Comparison of ENCODE assay signal across 10 cellular contexts in the genomic region with DNA sequence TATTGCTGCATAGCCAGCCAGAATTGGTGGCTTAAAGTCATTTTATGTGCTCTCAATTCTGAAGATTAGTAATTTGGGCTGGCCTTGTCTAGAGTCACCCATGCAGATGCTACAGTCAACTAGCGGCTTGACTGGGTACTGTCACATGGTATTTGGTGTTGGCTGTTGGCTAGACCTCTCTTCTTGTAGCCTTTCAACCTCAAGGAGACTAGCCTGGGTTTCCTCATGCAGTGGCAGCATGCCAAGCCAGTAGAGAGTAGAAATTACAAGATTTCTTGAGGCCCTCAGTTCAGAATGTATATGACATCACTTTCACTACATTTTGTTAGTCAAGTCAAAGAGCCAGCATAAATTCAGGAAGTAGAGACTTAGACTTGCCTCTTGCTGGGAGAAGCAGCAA. TPM values are rescaled to one million over a fixed set of nuclear protein-coding genes. Genes with fewer than 3 reads are reported as not detected.
DNase-seq lines count a peak whose midpoint lies in the region; ATAC-seq, FAIRE-seq and TF ChIP-seq lines count a peak whose summit lies in the region.
"Had no signal": no experiment of that assay in that cellular context is flagged by ENCODE, and none has a peak within 500 bp of the region (broad histone marks: within the 10 kb centered on the region; RNA-seq: fewer than 3 reads in every experiment).

No MANE protein-coding gene starts in this region.

- H3K36me3 Mint-ChIP-seq in MCF 10A (ENCODE audit: insufficient read depth, unreplicated experiment): peaks cover 6% of the 10 kb centered on the region
- H3K36me3 Mint-ChIP-seq: naive B cell had no signal

- intact Hi-C loops in MCF 10A (cut with micrococcal nuclease) (loop anchor here (10.0 kb wide), 1 partner anchor 189 kb away; the partner anchor contains the start of genes ARF5 and GCC1), breast epithelium (cut with DNase I; ENCODE audit: low total_unique reads) (no loop called here), kidney (cut with DNase I) (no loop called here)

- H3K27me3 Mint-ChIP-seq in MCF 10A (ENCODE audit: insufficient read depth, unreplicated experiment): peaks cover 23% of the 10 kb centered on the region

- H3K27ac ChIP-seq in breast epithelium (no peak overlapping the region), trophoblast cell (ENCODE audit: low read depth, low read length) (no peak overlapping the region), kidney (ENCODE audit: low read depth in 2 of 2, low read length in 2 of 2) (no peak overlapping the region)

- no peak overlapping the region for H2AK5ac ChIP-seq in trophoblast cell (ENCODE audit: low read length)

- H3K9me3 ChIP-seq in breast epithelium (no peaks in the 10 kb centered on the region), trophoblast cell (ENCODE audit: insufficient read depth, low read depth, low read length) (no peaks in the 10 kb centered on the region), kidney (ENCODE audit: control insufficient read depth in 1 of 2, low read length in 2 of 2) (no peaks in the 10 kb centered on the region)
- H3K9me3 ChIP-seq: Caco-2 had no signal

- no peak overlapping the region for H4K8ac ChIP-seq in trophoblast cell (ENCODE audit: low read depth, low read length)

- no peak overlapping the region for H3K14ac ChIP-seq in trophoblast cell (ENCODE audit: low read length)

- no peak overlapping the region for H2AFZ ChIP-seq in trophoblast cell (ENCODE audit: insufficient read depth, low read length, poor library complexity)

- no peak overlapping the region for H4K12ac ChIP-seq in trophoblast cell (ENCODE audit: low read depth, low read length)

- H3K79me1 ChIP-seq in trophoblast cell (ENCODE audit: low read length): peaks cover 15% of the 10 kb centered on the region

- H3K9ac ChIP-seq in trophoblast cell (ENCODE audit: low read length) (no peak overlapping the region), kidney (ENCODE audit: low read length in 2 of 2) (no peak overlapping the region)

- WGBS in trophoblast cell (ENCODE audit: extremely low coverage, insufficient coverage, insufficient read length): no CpG with 5 or more reads among the region's 1 CpG

- H3K4me1 ChIP-seq in breast epithelium (peaks cover 0 to under 1% of the 10 kb centered on the region in 2 donors), trophoblast cell (ENCODE audit: control insufficient read depth in 1 of 2, insufficient read depth in 2 of 2, low read length in 2 of 2) (peaks cover 3 to 5% of the 10 kb centered on the region in 2 experiments), kidney (ENCODE audit: control insufficient read depth in 1 of 2, insufficient read depth in 1 of 2, low read depth in 1 of 2, low read length in 2 of 2) (peaks cover 0 to 2% of the 10 kb centered on the region in 2 donors)
- H3K4me1 ChIP-seq: Caco-2 had no signal

- TF ChIP-seq POLR2A in breast epithelium (IDR thresholded peaks at IDR 0.05): no peak

- H3K23ac ChIP-seq in trophoblast cell (ENCODE audit: low read length): no peak overlapping the region

- ATAC-seq in HG03135 (IDR thresholded peaks at IDR 0.05; ENCODE audit: unreplicated experiment): peak; percentile 28

- BruUV-seq in MCF 10A (replicated peaks; lab: Mats Ljungman, UMichigan): no TSS peak

- H3K4me2 ChIP-seq in trophoblast cell (ENCODE audit: low read length): no peak overlapping the region

- no peak overlapping the region for H2BK12ac ChIP-seq in trophoblast cell (ENCODE audit: low read length)

- no peak for FAIRE-seq in kidney (lab: Jason Lieb, UNC)

- no peak overlapping the region for H3K18ac ChIP-seq in trophoblast cell (ENCODE audit: low read length)

- no peak overlapping the region for H3K27ac Mint-ChIP-seq in MCF 10A (ENCODE audit: low read depth, unreplicated experiment)

- no peaks in the 10 kb centered on the region for H3K4me1 Mint-ChIP-seq in MCF 10A (ENCODE audit: insufficient read depth, unreplicated experiment)

- no peak overlapping the region for H3K4ac ChIP-seq in trophoblast cell (ENCODE audit: low read depth, low read length)

- H2BK120ac ChIP-seq in trophoblast cell (ENCODE audit: insufficient read depth, low read length, poor library complexity): no peak overlapping the region

- no peak overlapping the region for H4K91ac ChIP-seq in trophoblast cell (ENCODE audit: low read depth, low read length)

- CTCF ChIA-PET in MCF 10A (lab: Yijun Ruan, JAX): interaction anchor here (1.3 kb wide), 1 partner anchor 118 kb away, joined by 5 read pairs; no protein-coding TSS in a partner anchor

- DNase-seq in MCF 10A (ENCODE audit: unreplicated experiment): peak; percentile 18
- no peak for DNase-seq in breast epithelium (ENCODE audit: low spot score in 2 of 2)
- DNase-seq in SKM-1 treated with dmso at 0.1 percent for 144 hours (lab: John Stamatoyannopoulos, UW; ENCODE audit: unreplicated experiment): peak; percentile 98
- peak; percentile 28 to 48 for DNase-seq in trophoblast cell
- DNase-seq in kidney: no peak
- DNase-seq in COLO668 (lab: John Stamatoyannopoulos, UW; ENCODE audit: unreplicated experiment): no peak
- DNase-seq in A172 (ENCODE audit: low spot score): no peak
- DNase-seq: naive B cell had no signal

- H3K9me3 Mint-ChIP-seq in MCF 10A (ENCODE audit: unreplicated experiment): no peaks in the 10 kb centered on the region
- H3K9me3 Mint-ChIP-seq: naive B cell had no signal

- H3K79me2 ChIP-seq in trophoblast cell (ENCODE audit: control insufficient read depth, insufficient read depth, low read length, poor library complexity): peaks cover 13% of the 10 kb centered on the region

- no peak overlapping the region for H3K4me3 ChIP-seq in breast epithelium
- H3K4me3 ChIP-seq in trophoblast cell (ENCODE audit: low read depth, low read length): no peak overlapping the region
- no peak overlapping the region for H3K4me3 ChIP-seq in kidney (ENCODE audit: low read length in 2 of 2)

- H2BK5ac ChIP-seq in trophoblast cell (ENCODE audit: low read depth, low read length, poor library complexity): no peak overlapping the region

- TF ChIP-seq CTCF in MCF 10A (IDR thresholded peaks at IDR 0.05; ENCODE audit: unreplicated experiment): no peak
- TF ChIP-seq CTCF in breast epithelium (IDR thresholded peaks at IDR 0.05): no peak
- TF ChIP-seq CTCF in kidney (IDR thresholded peaks at IDR 0.05; ENCODE audit: borderline replicate concordance, extremely low read depth, insufficient read depth): no peak

- no peak overlapping the region for H3K4me3 Mint-ChIP-seq in MCF 10A (ENCODE audit: unreplicated experiment)

- POLR2A ChIA-PET in MCF 10A (lab: Yijun Ruan, JAX): no interaction called here

- H3K36me3 ChIP-seq in breast epithelium: no peaks in the 10 kb centered on the region
- no peaks in the 10 kb centered on the region for H3K36me3 ChIP-seq in trophoblast cell (ENCODE audit: control insufficient read depth in 1 of 2, insufficient read depth in 2 of 2, low read length in 2 of 2)
- H3K36me3 ChIP-seq in kidney (ENCODE audit: control insufficient read depth in 1 of 2, insufficient read depth in 2 of 2, low read length in 2 of 2): no peaks in the 10 kb centered on the region

- H3K27me3 ChIP-seq in breast epithelium (no peaks in the 10 kb centered on the region), trophoblast cell (ENCODE audit: insufficient read depth, low read length) (peaks cover 2% of the 10 kb centered on the region)

RNA-seq across cellular contexts. Expression of gene ZNF800, which starts 3.7 kb away (rescaled TPM):
- total RNA-seq in MCF 10A (2022) (51.7 and 55.1 TPM in 2 replicates), breast epithelium (10 to 100 TPM; 29.5 to 51.1 (median 31.0) TPM), kidney (36.8 TPM)
- polyA plus RNA-seq in trophoblast cell (2013): 21.1 and 23.8 TPM in 2 replicates
- polyA plus RNA-seq in kidney (ENCODE audit: insufficient read depth, low read depth, low replicate concordance): 4.5 TPM
- 9.5 and 13.2 TPM in 2 replicates for total RNA-seq in A172 (2014; rRNA removed; shearing (Covaris generic))

Comparison
In these comparisons a context has a peak if more than half of its experiments do, and no peak if none do; other contexts are left out.
1. DNase-seq: peak in MCF 10A (single experiment), SKM-1 treated with dmso at 0.1 percent for 144 hours (single experiment) and trophoblast cell (2 of 2); none in breast epithelium (0 of 2), kidney (single experiment), COLO668 (single experiment) and A172 (single experiment).